ENCODE assay signal across 15 cellular contexts in genomic region chr3:119173325-119173724, GRCh38. TPM values are rescaled to one million over a fixed set of nuclear protein-coding genes. Genes with fewer than 3 reads are reported as not detected.
DNase-seq lines count a peak whose midpoint lies in the region; ATAC-seq and TF ChIP-seq lines count a peak whose summit lies in the region.
"Had no signal": no experiment of that assay in that cellular context is flagged by ENCODE, and none has a peak within 500 bp of the region (broad histone marks: within the 10 kb centered on the region; RNA-seq: fewer than 3 reads in every experiment).

Gene UPK1B, plus strand, starts transcription at chr3:119173598. Its CDS starts 13,144 bp downstream, at chr3:119186742.

- H3K27ac Mint-ChIP-seq in endodermal cell, result no peak within 1 kb of the TSS

- no peak within 1 kb of the TSS for H3K23ac ChIP-seq in mesendoderm (ENCODE audit: low read length)

- no peaks in the 10 kb centered on the region for H3F3A ChIP-seq in smooth muscle cell (ENCODE audit: low read depth)

- H3K79me1 ChIP-seq in mesendoderm (ENCODE audit: low read length), result no peaks in the 10 kb centered on the region

- H3K4ac ChIP-seq in mesendoderm (ENCODE audit: low read depth, low read length), result no peak within 1 kb of the TSS

- H4K5ac ChIP-seq in mesendoderm (ENCODE audit: low read length), result no peak within 1 kb of the TSS

- H3K4me3 Mint-ChIP-seq in endodermal cell, result peak within 1 kb of the TSS; percentile 26

- H4K20me1 ChIP-seq in smooth muscle cell (ENCODE audit: low read depth), result no peaks in the 10 kb centered on the region

- no peak for ATAC-seq in GM19351 (IDR thresholded peaks at IDR 0.05; ENCODE audit: unreplicated experiment)

- peak within 1 kb of the TSS; percentile 62 for H2AFZ ChIP-seq in smooth muscle cell (ENCODE audit: low read depth)

- TF ChIP-seq CTCF in endodermal cell (conservative IDR thresholded peaks at IDR 0.05) (no peak), smooth muscle cell (IDR thresholded peaks at IDR 0.05; ENCODE audit: borderline replicate concordance, insufficient read depth, poor library complexity, severe bottlenecking) (no peak)

- H3K9ac ChIP-seq in endodermal cell (ENCODE audit: extremely low read depth, low read length, poor library complexity, severe bottlenecking) (no peak within 1 kb of the TSS), mesendoderm (ENCODE audit: low read length) (peak within 1 kb of the TSS; percentile 9), smooth muscle cell (ENCODE audit: low read depth) (no peak within 1 kb of the TSS)

- H3K4me2 ChIP-seq in mesendoderm (ENCODE audit: low read length) (no peak within 1 kb of the TSS), smooth muscle cell (peak within 1 kb of the TSS; percentile 71)

- no peaks in the 10 kb centered on the region for H3K36me3 ChIP-seq in endodermal cell (ENCODE audit: control insufficient read depth, insufficient read depth, low read length)
- H3K36me3 ChIP-seq in mesendoderm (ENCODE audit: control insufficient read depth, insufficient read depth, low read length), result no peaks in the 10 kb centered on the region
- H3K36me3 ChIP-seq in smooth muscle cell (ENCODE audit: low read depth), result no peaks in the 10 kb centered on the region
- H3K36me3 ChIP-seq: esophagus squamous epithelium, spleen, stomach had no signal

- peaks cover 27% of the 10 kb centered on the region for H3K4me1 Mint-ChIP-seq in endodermal cell

- H3K79me2 ChIP-seq in mesendoderm (ENCODE audit: control insufficient read depth, insufficient read depth, low read length), result no peaks in the 10 kb centered on the region
- no peaks in the 10 kb centered on the region for H3K79me2 ChIP-seq in smooth muscle cell (ENCODE audit: low read depth)

- peaks cover 8% of the 10 kb centered on the region for H3K9me3 Mint-ChIP-seq in endodermal cell

- H3K18ac ChIP-seq in mesendoderm (ENCODE audit: low read length), result no peak within 1 kb of the TSS

- H3K4me1 ChIP-seq in endodermal cell (ENCODE audit: control insufficient read depth, insufficient read depth, low read length), result no peaks in the 10 kb centered on the region
- no peaks in the 10 kb centered on the region for H3K4me1 ChIP-seq in mesendoderm (ENCODE audit: control insufficient read depth, low read depth, low read length)
- no peaks in the 10 kb centered on the region for H3K4me1 ChIP-seq in smooth muscle cell (ENCODE audit: low read depth)
- H3K4me1 ChIP-seq: spleen, stomach had no signal

- H3K27me3 ChIP-seq in endodermal cell (ENCODE audit: control insufficient read depth, insufficient read depth, low read length, poor library complexity, severe bottlenecking), result no peaks in the 10 kb centered on the region
- H3K27me3 ChIP-seq in mesendoderm (ENCODE audit: insufficient read depth, low read length, poor library complexity), result no peaks in the 10 kb centered on the region
- peaks cover 32% of the 10 kb centered on the region for H3K27me3 ChIP-seq in smooth muscle cell (ENCODE audit: low read depth)
- H3K27me3 ChIP-seq: esophagus squamous epithelium, stomach had no signal

- H3K9me3 ChIP-seq in endodermal cell (ENCODE audit: control insufficient read depth, low read length) (no peaks in the 10 kb centered on the region), smooth muscle cell (replicated peaks; ENCODE audit: low read depth) (no peaks in the 10 kb centered on the region)
- H3K9me3 ChIP-seq: esophagus squamous epithelium, spleen, stomach had no signal

- no peak within 1 kb of the TSS for H2BK15ac ChIP-seq in mesendoderm (replicated peaks; ENCODE audit: low read depth)

- H3K27ac ChIP-seq in endodermal cell (ENCODE audit: low read depth, low read length), result no peak within 1 kb of the TSS
- H3K27ac ChIP-seq in mesendoderm (ENCODE audit: low read depth, low read length), result no peak within 1 kb of the TSS
- H3K27ac ChIP-seq in smooth muscle cell (ENCODE audit: low read depth), result no peak within 1 kb of the TSS
- H3K27ac ChIP-seq: spleen, stomach had no signal

- H2BK5ac ChIP-seq in mesendoderm (ENCODE audit: low read length), result no peak within 1 kb of the TSS

- DNase-seq in NCI-H226 (peak; percentile 85), endodermal cell (peak; percentile 90), mesendoderm (peak; percentile 82), smooth muscle cell (lab: John Stamatoyannopoulos, UW; ENCODE audit: unreplicated experiment) (no peak), Kasumi-1 (lab: John Stamatoyannopoulos, UW) (no peak), germinal center (ENCODE audit: low spot score) (no peak)
- DNase-seq: C1 segment of cervical spinal cord, esophagus squamous epithelium, NCI-H1048, spleen, stomach had no signal

- H4K8ac ChIP-seq in mesendoderm (ENCODE audit: low read depth, low read length), result no peak within 1 kb of the TSS

- peaks cover 4% of the 10 kb centered on the region for H3K36me3 Mint-ChIP-seq in endodermal cell (ENCODE audit: low read depth)

- H3K56ac ChIP-seq in mesendoderm (ENCODE audit: low read length), result no peak within 1 kb of the TSS

- peak within 1 kb of the TSS; percentile 33 for H3K4me3 ChIP-seq in endodermal cell (ENCODE audit: low read length)
- no peak within 1 kb of the TSS for H3K4me3 ChIP-seq in mesendoderm (ENCODE audit: low read length)
- H3K4me3 ChIP-seq in smooth muscle cell, result peak within 1 kb of the TSS; percentile 13
- H3K4me3 ChIP-seq: esophagus squamous epithelium, lung, spleen, stomach had no signal

- no peak within 1 kb of the TSS for H2AK5ac ChIP-seq in mesendoderm (ENCODE audit: low read length)

- WGBS in endodermal cell (ENCODE audit: insufficient coverage in 1 of 2, insufficient read length in 1 of 2), 2 experiments, result 34 to 37% methylated on average over 6 to 13 of the region's 13 CpGs
- WGBS in mesendoderm (ENCODE audit: extremely low coverage, insufficient coverage, low lambda C conversion rate), result no CpG with 5 or more reads among the region's 13 CpGs
- WGBS in smooth muscle cell (ENCODE audit: low lambda C conversion rate), result 21% methylated on average over 13 of the region's 13 CpGs

- no peak within 1 kb of the TSS for H2BK120ac ChIP-seq in mesendoderm (ENCODE audit: low read depth, low read length)

- H3K27me3 Mint-ChIP-seq in endodermal cell (ENCODE audit: insufficient read depth), result no peaks in the 10 kb centered on the region

RNA-seq across cellular contexts. Expression of gene UPK1B, which starts in this region (rescaled TPM):
- total RNA-seq in endodermal cell (10 to 100 TPM in 1 of 2 donors, 1 to 10 TPM in 1; 4.9 to 11.3 TPM), smooth muscle cell (6.3 and 9.1 TPM in 2 replicates)
- polyA plus RNA-seq in endodermal cell (2013, experiment 1 of 2), result 1.4 TPM
- polyA plus RNA-seq in endodermal cell (2013, experiment 2 of 2), result 1.9 TPM
- polyA plus RNA-seq in mesendoderm (2013, experiment 1 of 2), result 0.93 TPM
- polyA plus RNA-seq in mesendoderm (2013, experiment 2 of 2), result 0.59 TPM
- 1.1 and 2.8 TPM in 2 replicates for polyA plus RNA-seq in smooth muscle cell
- total RNA-seq: activated CD8-positive, alpha-beta memory T cell treated with anti-CD3 and anti-CD28 coated beads for 36 hours; H4; spleen had no signal
- polyA plus RNA-seq: spleen had no signal

Comparison
In these comparisons a context has a peak if more than half of its experiments do, and no peak if none do; other contexts are left out.
1. DNase-seq: peak in NCI-H226 (single experiment), endodermal cell (single experiment) and mesendoderm (single experiment); none in smooth muscle cell (single experiment), Kasumi-1 (0 of 2) and germinal center (single experiment).